ENCODE assay signal across 28 cellular contexts in the genomic region with DNA sequence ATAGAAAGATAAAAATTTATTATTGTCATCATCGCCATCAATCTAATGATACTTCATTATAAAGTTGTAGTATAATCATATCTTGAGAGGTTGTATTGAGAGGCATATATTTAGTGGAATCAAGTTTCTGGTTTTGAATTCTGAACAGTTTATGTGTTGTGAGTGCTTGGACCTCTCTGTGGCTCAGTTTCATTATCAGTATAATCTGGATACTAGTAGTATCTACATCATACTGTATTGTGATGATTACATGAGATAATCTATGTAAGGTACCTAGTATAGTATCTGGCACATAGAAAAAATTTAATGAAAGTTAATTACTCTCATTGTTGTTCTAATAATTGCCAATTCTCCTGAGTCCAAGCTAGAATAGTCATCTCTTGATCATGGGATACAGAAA.
"Had no signal": no experiment of that assay in that cellular context is flagged by ENCODE, and none has a peak within 500 bp of the region (broad histone marks: within the 10 kb centered on the region; RNA-seq: fewer than 3 reads in every experiment).

No MANE protein-coding gene starts in this region.

- H3K27ac Mint-ChIP-seq: nephron progenitor cell had no signal

- H3K4me3 Mint-ChIP-seq: effector memory CD8-positive, alpha-beta T cell; nephron progenitor cell had no signal

- H3K4me3 ChIP-seq: esophagus squamous epithelium, heart right ventricle, lower lobe of right lung, prostate gland, right atrium auricular region, smooth muscle cell, thoracic aorta, tibial nerve, upper lobe of left lung had no signal

- FAIRE-seq: endometrium, urothelium cell line had no signal

- H3K9me3 Mint-ChIP-seq: effector memory CD8-positive, alpha-beta T cell had no signal

- H3K27me3 Mint-ChIP-seq: effector memory CD8-positive, alpha-beta T cell; naive thymus-derived CD8-positive, alpha-beta T cell had no signal

- H3K9me3 ChIP-seq: esophagus squamous epithelium, lower lobe of right lung, prostate gland, thoracic aorta, tibial nerve, upper lobe of left lung had no signal

- H3K4me1 Mint-ChIP-seq: nephron progenitor cell had no signal

- H3K36me3 ChIP-seq: esophagus squamous epithelium, heart right ventricle, lower lobe of right lung, prostate gland, right atrium auricular region, thoracic aorta, tibial nerve, upper lobe of left lung had no signal

- ATAC-seq: effector memory CD8-positive, alpha-beta T cell; heart right ventricle; left ventricle myocardium superior; lower lobe of right lung; naive thymus-derived CD8-positive, alpha-beta T cell; sciatic nerve had no signal

- DNase-seq: cortex of kidney; effector memory CD8-positive, alpha-beta T cell; erythroblast; esophagus squamous epithelium; foreskin melanocyte; glutamatergic neuron; heart right ventricle; hippocampal formation; islet precursor cell; left ventricle myocardium superior; lower lobe of right lung; naive thymus-derived CD8-positive, alpha-beta T cell; nephron progenitor cell; nucleus accumbens; stimulated activated CD4-positive, alpha-beta T cell treated with anti-CD3 and anti-CD28 coated beads, Interleukin-12 subunit alpha, Interleukin-12 subunit beta, amount 100 ng/mL, for 4 hours; stimulated activated CD4-positive, alpha-beta T cell treated with anti-CD3 and anti-CD28 coated beads, Interleukin-1b, Interleukin-23, amount 100 ng/mL, for 48 hours; stimulated activated CD4-positive, alpha-beta T cell treated with anti-CD3 and anti-CD28 coated beads, Interleukin-4, amount 100 ng/mL, for 1 hour; stimulated activated CD8-positive, alpha-beta memory T cell treated with anti-CD3 and anti-CD28 coated beads, Interleukin-4, amount 100 ng/mL, for 48 hours; stimulated activated naive CD4-positive, alpha-beta T cell treated with Interleukin-2 at 50 U/mL for 16 hours; upper lobe of left lung had no signal

- H3K27ac ChIP-seq: esophagus squamous epithelium, heart right ventricle, lower lobe of right lung, prostate gland, right atrium auricular region, thoracic aorta, tibial nerve, upper lobe of left lung had no signal

- H3K4me1 ChIP-seq: esophagus squamous epithelium, heart right ventricle, lower lobe of right lung, prostate gland, right atrium auricular region, tibial nerve, upper lobe of left lung had no signal
